ENCODE assay signal across 8 cellular contexts in the genomic region with DNA sequence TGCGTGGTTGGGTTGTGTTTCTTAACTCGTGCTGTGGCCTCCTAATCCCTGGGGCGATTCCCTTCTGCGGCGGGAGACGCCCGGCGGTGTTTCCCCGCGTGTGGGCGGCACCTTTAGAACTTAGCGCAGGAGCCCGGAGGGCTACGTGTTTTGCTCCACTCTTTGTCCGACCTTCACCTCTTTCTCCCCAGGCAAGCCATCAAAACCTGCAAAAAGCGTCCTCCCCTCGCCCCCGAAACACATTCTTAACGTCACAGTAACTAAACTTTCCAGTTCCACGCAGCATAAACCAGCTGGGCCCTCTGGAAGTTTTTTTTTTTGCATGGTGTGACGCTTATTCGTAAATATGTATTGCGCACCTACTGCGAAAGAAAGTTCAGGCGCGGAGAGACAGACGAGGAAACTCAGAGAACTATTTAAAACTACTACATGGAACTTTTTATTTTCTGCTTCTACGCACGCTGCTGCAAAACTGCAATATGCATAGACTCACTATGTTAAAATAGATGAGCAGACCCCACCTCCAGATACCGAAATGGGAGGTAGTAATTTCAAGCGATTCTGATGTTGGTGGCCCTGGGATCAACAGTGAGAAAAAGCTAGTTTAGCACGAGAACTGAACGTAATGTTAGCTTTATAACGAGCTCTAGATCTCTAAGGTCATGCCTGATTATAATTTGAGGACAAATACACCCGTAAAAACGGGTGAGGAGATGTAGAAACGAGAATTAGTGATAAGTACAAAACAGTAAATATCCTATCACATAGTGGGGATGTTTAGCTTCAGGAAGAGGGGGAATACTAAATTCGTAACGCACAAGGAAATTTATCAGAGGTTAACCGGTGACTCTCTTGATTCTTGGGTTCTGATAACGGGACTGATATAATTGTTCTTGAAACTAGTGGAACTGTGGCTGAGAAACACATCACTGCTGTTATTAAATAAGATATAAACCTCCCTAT. TPM values are rescaled to one million over a fixed set of nuclear protein-coding genes. Genes with fewer than 3 reads are reported as not detected.
A peak's percentile ranks its signal among the peaks of the same experiment; 100 is the strongest.
DNase-seq lines count a peak whose midpoint lies in the region; ATAC-seq and TF ChIP-seq lines count a peak whose summit lies in the region.

No MANE protein-coding gene starts in this region.

- CTCF ChIA-PET in activated CD4-positive, alpha-beta T cell treated with anti-CD3 and anti-CD28 coated beads, Interleukin-2, amount 10 ng/mL, durations not matched to agents 7 days and 5 days (lab: Charles Lee) = interaction anchor here (1.0 kb wide), 1 partner anchor 10 kb away, joined by 3 read pairs; no protein-coding TSS in a partner anchor

- TF ChIP-seq POLR2A in erythroblast (IDR thresholded peaks at IDR 0.05; ENCODE audit: low read length) = no peak

- H3K4me1 ChIP-seq in tibial artery = peaks cover 0 to 36% (median 15%) of the 10 kb centered on the region in 4 donors

- H3K9me3 Mint-ChIP-seq in IgD-negative memory B cell (no peaks in the 10 kb centered on the region), natural killer cell (no peaks in the 10 kb centered on the region)
- no peaks in the 10 kb centered on the region for H3K9me3 Mint-ChIP-seq in activated CD4-positive, alpha-beta T cell treated with anti-CD3 and anti-CD28 coated beads, Interleukin-2, amount 10 ng/mL, durations not matched to agents 7 days and 5 days

- H3K36me3 Mint-ChIP-seq in IgD-negative memory B cell = no peaks in the 10 kb centered on the region
- peaks cover 10% of the 10 kb centered on the region for H3K36me3 Mint-ChIP-seq in activated CD4-positive, alpha-beta T cell treated with anti-CD3 and anti-CD28 coated beads, Interleukin-2, amount 10 ng/mL, durations not matched to agents 7 days and 5 days (ENCODE audit: low read depth)
- no peaks in the 10 kb centered on the region for H3K36me3 Mint-ChIP-seq in natural killer cell

- peak overlapping the region; percentile 86 to 89 for H3K4me3 ChIP-seq in tibial artery

- DNase-seq in G401 (ENCODE audit: low spot score) = peak; percentile 37
- no peak for DNase-seq in activated CD4-positive, alpha-beta T cell treated with anti-CD3 and anti-CD28 coated beads, Interleukin-2, amount 10 ng/mL, durations not matched to agents 7 days and 5 days
- DNase-seq in erythroblast (lab: John Stamatoyannopoulos, UW) = peak; percentile 70 to 83
- peak; percentile 59 for DNase-seq in natural killer cell
- peak in 1 of 2 donors; percentile 84 for DNase-seq in tibial artery
- no peak for DNase-seq in GM13977 (ENCODE audit: low spot score)

- in situ Hi-C loops in G401 (cut with HindIII; ENCODE audit: low sequenced_read_pairs) (no loop called here), GM13977 (cut with MboI; ENCODE audit: low pct_unique_long_range_greater_than_20kb, low sequenced_read_pairs, unreplicated experiment) (no loop called here)

- POLR2A ChIA-PET in activated CD4-positive, alpha-beta T cell treated with anti-CD3 and anti-CD28 coated beads, Interleukin-2, amount 10 ng/mL, durations not matched to agents 7 days and 5 days (lab: Charles Lee) = no interaction called here

- H3K36me3 ChIP-seq in tibial artery = no peaks in the 10 kb centered on the region

- H3K4me1 Mint-ChIP-seq in IgD-negative memory B cell = peaks cover 19 to 37% (median 36%) of the 10 kb centered on the region in 3 donors
- H3K4me1 Mint-ChIP-seq in activated CD4-positive, alpha-beta T cell treated with anti-CD3 and anti-CD28 coated beads, Interleukin-2, amount 10 ng/mL, durations not matched to agents 7 days and 5 days = peaks cover 34% of the 10 kb centered on the region
- H3K4me1 Mint-ChIP-seq in natural killer cell = peaks cover 28 to 41% of the 10 kb centered on the region in 2 donors

- H3K9me3 ChIP-seq in tibial artery = no peaks in the 10 kb centered on the region

- H3K27ac Mint-ChIP-seq in IgD-negative memory B cell (peak overlapping the region; percentile 98 to 99 (median 99)), natural killer cell (peak overlapping the region; percentile 95 to 98)
- H3K27ac Mint-ChIP-seq in activated CD4-positive, alpha-beta T cell treated with anti-CD3 and anti-CD28 coated beads, Interleukin-2, amount 10 ng/mL, durations not matched to agents 7 days and 5 days = peak overlapping the region; percentile 100

- TF ChIP-seq CTCF in natural killer cell (IDR thresholded peaks at IDR 0.05) (no peak), tibial artery (IDR thresholded peaks at IDR 0.05) (peak in 1 of 2 experiments; percentile 2), GM13977 (IDR thresholded peaks at IDR 0.05; ENCODE audit: extremely low read depth, insufficient read depth, missing control alignments) (no peak)

- ATAC-seq in GM21529 (IDR thresholded peaks at IDR 0.05; ENCODE audit: unreplicated experiment) (peak; percentile 37), natural killer cell (peak; percentile 15 to 29 (median 15))

- H3K27me3 ChIP-seq in tibial artery = no peaks in the 10 kb centered on the region

- H3K4me3 Mint-ChIP-seq in IgD-negative memory B cell = peak overlapping the region; percentile 91 to 99 (median 98)
- peak overlapping the region; percentile 94 for H3K4me3 Mint-ChIP-seq in activated CD4-positive, alpha-beta T cell treated with anti-CD3 and anti-CD28 coated beads, Interleukin-2, amount 10 ng/mL, durations not matched to agents 7 days and 5 days
- H3K4me3 Mint-ChIP-seq in natural killer cell = peak overlapping the region; percentile 98

- H3K27me3 Mint-ChIP-seq in IgD-negative memory B cell (no peaks in the 10 kb centered on the region), natural killer cell (ENCODE audit: low read depth in 2 of 2) (peaks cover 8 to 16% of the 10 kb centered on the region in 2 donors)
- peaks cover 5% of the 10 kb centered on the region for H3K27me3 Mint-ChIP-seq in activated CD4-positive, alpha-beta T cell treated with anti-CD3 and anti-CD28 coated beads, Interleukin-2, amount 10 ng/mL, durations not matched to agents 7 days and 5 days

- H3K27ac ChIP-seq in tibial artery = peak overlapping the region; percentile 93 to 97

- intact Hi-C loops in natural killer cell (cut with micrococcal nuclease) (loop anchor here (10.0 kb wide), 1 partner anchor 931 kb away; a partner anchor contains a TSS), tibial artery (cut with DNase I; ENCODE audit: low total_unique reads) (no loop called here)

RNA-seq across cellular contexts. Expression of a gene that starts 0.9 kb away (rescaled TPM):
- total RNA-seq in G401 (2014; rRNA removed; shearing (Covaris generic)) = 6.3 and 10.7 TPM in 2 replicates
- 15.2 TPM for polyA plus RNA-seq in IgD-negative memory B cell
- total RNA-seq in activated CD4-positive, alpha-beta T cell treated with anti-CD3 and anti-CD28 coated beads, Interleukin-2, amount 10 ng/mL, durations not matched to agents 7 days and 5 days = 10 to 100 TPM; 41.1 to 42.5 TPM
- total RNA-seq in natural killer cell = 10 to 100 TPM; 28.4 to 41.1 (median 38.4) TPM

Comparison
In these comparisons a context has a peak if more than half of its experiments do, and no peak if none do; other contexts are left out.
1. DNase-seq: peak in G401 (single experiment), erythroblast (2 of 2) and natural killer cell (single experiment); none in activated CD4-positive, alpha-beta T cell treated with anti-CD3 and anti-CD28 coated beads, Interleukin-2, amount 10 ng/mL, durations not matched to agents 7 days and 5 days (single experiment) and GM13977 (single experiment).
2. Peak in every context shown above with its lines, with median percentiles within 50 percentile points of each other: H3K27ac Mint-ChIP-seq and H3K4me3 Mint-ChIP-seq.